3 cellular contexts compared by ENCODE assay signal in genomic region chr10:86934162-86934711, GRCh38. TPM values are rescaled to one million over a fixed set of nuclear protein-coding genes. Genes with fewer than 3 reads are reported as not detected.
"Had no signal": no experiment of that assay in that cellular context is flagged by ENCODE, and none has a peak within 500 bp of the region (broad histone marks: within the 10 kb centered on the region; RNA-seq: fewer than 3 reads in every experiment).

No MANE protein-coding gene starts in this region.

RNA-seq across cellular contexts. Expression of gene SNCG, which starts 24.2 kb away (rescaled TPM):
- polyA plus RNA-seq: naive thymus-derived CD4-positive, alpha-beta T cell had no signal

RNA-seq across cellular contexts. Expression of gene ADIRF, which starts 34.0 kb away (rescaled TPM):
- total RNA-seq: neural crest cell had no signal
- polyA plus RNA-seq: smooth muscle cell had no signal
